In genomic region chr22:34319346-34319745, GRCh38 we compare ENCODE assay signal across 28 cellular contexts.
"Had no signal": no experiment of that assay in that cellular context is flagged by ENCODE, and none has a peak within 500 bp of the region (broad histone marks: within the 10 kb centered on the region; RNA-seq: fewer than 3 reads in every experiment).

No MANE protein-coding gene starts in this region.

- H3K27ac Mint-ChIP-seq: stimulated activated effector memory CD8-positive, alpha-beta T cell treated with anti-CD3 and anti-CD28 coated beads, Interleukin-12 subunit alpha, Interleukin-12 subunit beta, amount 100 ng/mL, for 72 hours; stimulated activated memory B cell treated with anti-CD40 and anti-IgM and Interleukin-4, amounts not matched to agents 10 μg/mL and 1 μg/mL and 100 μg/mL, for 72 hours; stimulated activated naive B cell treated with anti-CD40 and anti-IgM and Interleukin-4, amounts not matched to agents 10 μg/mL and 1 μg/mL and 100 μg/mL, for 72 hours; stimulated activated naive CD8-positive, alpha-beta T cell treated with anti-CD3 and anti-CD28 coated beads, Interleukin-15, amount 100 ng/mL, for 72 hours; stimulated activated naive CD8-positive, alpha-beta T cell treated with anti-CD3 and anti-CD28 coated beads, Interleukin-15, Interleukin-2, amounts not matched to agents 100 ng/mL and 50 ng/mL, for 24 hours; type B pancreatic cell had no signal

- H3K4me1 ChIP-seq: stomach, suprapubic skin, testis, thyroid gland, tibial artery, tibial nerve, transverse colon, upper lobe of left lung, upper lobe of right lung, uterus, vagina had no signal

- H3K4me1 Mint-ChIP-seq: stimulated activated effector memory CD8-positive, alpha-beta T cell treated with anti-CD3 and anti-CD28 coated beads, Interleukin-12 subunit alpha, Interleukin-12 subunit beta, amount 100 ng/mL, for 72 hours; stimulated activated memory B cell treated with anti-CD40 and anti-IgM and Interleukin-4, amounts not matched to agents 10 μg/mL and 1 μg/mL and 100 μg/mL, for 72 hours; stimulated activated naive B cell treated with anti-CD40 and anti-IgM and Interleukin-4, amounts not matched to agents 10 μg/mL and 1 μg/mL and 100 μg/mL, for 72 hours; stimulated activated naive CD8-positive, alpha-beta T cell treated with anti-CD3 and anti-CD28 coated beads, Interleukin-15, amount 100 ng/mL, for 72 hours had no signal

- H3K27ac ChIP-seq: stomach, suprapubic skin, testis, thoracic aorta, thyroid gland, tibial artery, tibial nerve, transverse colon, upper lobe of left lung, upper lobe of right lung, uterus, vagina had no signal

- H3K4me3 ChIP-seq: stomach, suprapubic skin, testis, thoracic aorta, thyroid gland, tibial artery, tibial nerve, transverse colon, upper lobe of left lung, upper lobe of right lung, uterus, vagina had no signal

- H3K9me3 ChIP-seq: testis, thoracic aorta, thyroid gland, transverse colon, upper lobe of right lung, uterus, vagina had no signal

- DNase-seq: stimulated activated CD4-positive, alpha-beta T cell treated with anti-CD3 and anti-CD28 coated beads, Interleukin-2, amount 100 ng/mL, for 48 hours; stimulated activated CD4-positive, alpha-beta T cell treated with anti-CD3 and anti-CD28 coated beads, Interleukin-4, amount 100 ng/mL, for 1 hour; stimulated activated CD4-positive, alpha-beta T cell treated with anti-CD3 and anti-CD28 coated beads, Interleukin-4, amount 100 ng/mL, for 24 hours; stimulated activated CD4-positive, alpha-beta T cell treated with anti-CD3 and anti-CD28 coated beads, Interleukin-4, amount 100 ng/mL, for 4 hours; stimulated activated CD8-positive, alpha-beta memory T cell treated with anti-CD3 and anti-CD28 coated beads, Interleukin-4, amount 100 ng/mL, for 48 hours; stimulated activated naive B cell treated with anti-CD40 and anti-IgM and Interleukin-4, amounts not matched to agents 10 μg/mL and 1 μg/mL and 100 μg/mL, for 72 hours; stimulated activated naive CD4-positive, alpha-beta T cell; stimulated activated naive CD4-positive, alpha-beta T cell treated with Interleukin-2 at 50 U/mL for 16 hours; stimulated activated naive CD8-positive, alpha-beta T cell treated with anti-CD3 and anti-CD28 coated beads, Interleukin-15, amount 100 ng/mL, for 72 hours; stimulated activated naive CD8-positive, alpha-beta T cell treated with anti-CD3 and anti-CD28 coated beads, Interleukin-15, Interleukin-2, amounts not matched to agents 100 U/mL and 50 U/mL, for 24 hours; stomach; substantia nigra; testis; thyroid gland; tibial artery; transverse colon; trophoblast cell; upper lobe of left lung; upper lobe of right lung; uterus had no signal

- H3K27me3 ChIP-seq: stomach, suprapubic skin, testis, thyroid gland, tibial artery, tibial nerve, transverse colon, upper lobe of left lung, upper lobe of right lung, uterus, vagina had no signal

- H3K27me3 Mint-ChIP-seq: stimulated activated memory B cell treated with anti-CD40 and anti-IgM and Interleukin-4, amounts not matched to agents 10 μg/mL and 1 μg/mL and 100 μg/mL, for 72 hours; stimulated activated naive CD8-positive, alpha-beta T cell treated with anti-CD3 and anti-CD28 coated beads, Interleukin-15, amount 100 ng/mL, for 72 hours had no signal

- H3K36me3 Mint-ChIP-seq: stimulated activated effector memory CD8-positive, alpha-beta T cell treated with anti-CD3 and anti-CD28 coated beads, Interleukin-12 subunit alpha, Interleukin-12 subunit beta, amount 100 ng/mL, for 72 hours; stimulated activated memory B cell treated with anti-CD40 and anti-IgM and Interleukin-4, amounts not matched to agents 10 μg/mL and 1 μg/mL and 100 μg/mL, for 72 hours; stimulated activated naive B cell treated with anti-CD40 and anti-IgM and Interleukin-4, amounts not matched to agents 10 μg/mL and 1 μg/mL and 100 μg/mL, for 72 hours; type B pancreatic cell had no signal

- H3K36me3 ChIP-seq: stomach, suprapubic skin, thoracic aorta, thyroid gland, tibial artery, tibial nerve, transverse colon, upper lobe of left lung, upper lobe of right lung, uterus, vagina had no signal

- H3K4me3 Mint-ChIP-seq: stimulated activated effector memory CD8-positive, alpha-beta T cell treated with anti-CD3 and anti-CD28 coated beads, Interleukin-12 subunit alpha, Interleukin-12 subunit beta, amount 100 ng/mL, for 72 hours; stimulated activated memory B cell treated with anti-CD40 and anti-IgM and Interleukin-4, amounts not matched to agents 10 μg/mL and 1 μg/mL and 100 μg/mL, for 72 hours; stimulated activated naive B cell treated with anti-CD40 and anti-IgM and Interleukin-4, amounts not matched to agents 10 μg/mL and 1 μg/mL and 100 μg/mL, for 72 hours; stimulated activated naive CD8-positive, alpha-beta T cell treated with anti-CD3 and anti-CD28 coated beads, Interleukin-15, amount 100 ng/mL, for 72 hours; stimulated activated naive CD8-positive, alpha-beta T cell treated with anti-CD3 and anti-CD28 coated beads, Interleukin-15, Interleukin-2, amounts not matched to agents 100 ng/mL and 50 ng/mL, for 24 hours; type B pancreatic cell had no signal
